ENCODE assay signal across 1 cellular context in the genomic region with DNA sequence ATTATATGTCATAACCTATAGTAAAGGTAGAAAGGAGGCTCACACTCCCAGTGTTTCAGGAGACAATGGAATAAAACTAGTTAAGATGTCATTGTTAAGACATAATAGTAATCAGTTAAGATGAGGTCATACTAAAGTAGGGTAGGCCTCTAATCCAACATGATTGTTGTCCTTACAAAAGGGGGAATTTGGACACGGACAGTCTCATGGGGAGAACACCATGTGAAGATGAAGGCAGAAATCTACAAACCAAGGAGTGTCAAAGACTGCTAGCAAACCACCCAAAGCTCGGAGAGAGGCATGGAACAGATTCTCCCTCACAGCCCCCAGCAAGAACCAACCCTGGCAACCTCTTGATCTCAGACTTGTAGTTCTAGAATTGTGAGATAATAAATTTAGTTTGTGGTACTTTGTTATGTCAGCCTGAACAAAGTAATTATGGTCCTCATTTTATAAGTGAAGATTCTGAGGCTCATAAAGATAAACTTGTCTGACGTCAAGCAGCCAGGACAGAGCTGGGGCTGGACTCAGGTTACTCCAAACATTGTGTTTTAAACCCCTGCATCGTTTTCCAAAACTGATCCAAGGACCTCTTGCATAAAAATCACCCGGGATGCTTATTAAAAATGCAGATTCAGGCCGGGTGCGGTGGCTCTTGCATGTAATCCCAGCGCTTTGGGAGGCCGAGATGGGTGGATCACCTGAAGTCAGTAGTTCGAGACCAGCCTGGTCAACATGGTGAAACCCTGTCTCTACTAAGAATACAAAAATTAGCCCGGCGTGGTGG.
TF ChIP-seq lines count a peak whose summit lies in the region.

No MANE protein-coding gene starts in this region.

TF ChIP-seq in HEK293, 187 proteins besides CTCF, POLR2A, EP300 and RAD21 (continued from another document and continues in another):
- TF ChIP-seq ZBTB6 (tag by site-specific recombination; IDR thresholded peaks at IDR 0.05) (no peak), ZNF132 (tag by site-specific recombination; IDR thresholded peaks at IDR 0.05; ENCODE audit: borderline replicate concordance) (no peak), ZNF121 (tag by site-specific recombination; IDR thresholded peaks at IDR 0.05) (no peak), ZNF707 (tag by site-specific recombination; IDR thresholded peaks at IDR 0.05) (no peak), ATF2 (tag by site-specific recombination; IDR thresholded peaks at IDR 0.05; ENCODE audit: low read depth) (peak; percentile 91), ZBTB1 (tag by site-specific recombination; IDR thresholded peaks at IDR 0.05) (no peak), BCL6B (tag by site-specific recombination; IDR thresholded peaks at IDR 0.05) (no peak), YY1 (tag by site-specific recombination; IDR thresholded peaks at IDR 0.05) (no peak), ZNF530 (tag by site-specific recombination; IDR thresholded peaks at IDR 0.05; ENCODE audit: low read depth) (no peak), BCL11A (tag by site-specific recombination; IDR thresholded peaks at IDR 0.05; ENCODE audit: low read depth) (peak; percentile 59; the same call in 1 of the 2 replicates), ZNF561 (tag by site-specific recombination; IDR thresholded peaks at IDR 0.05; ENCODE audit: borderline replicate concordance) (peak; percentile 71; the same call in 1 of the 2 replicates), YY2 (tag by site-specific recombination; IDR thresholded peaks at IDR 0.05) (no peak), ZNF529 (tag by site-specific recombination; IDR thresholded peaks at IDR 0.05; ENCODE audit: insufficient replicate concordance) (no peak), ZNF571 (tag by site-specific recombination; IDR thresholded peaks at IDR 0.05) (no peak), ZSCAN4 (tag by site-specific recombination; IDR thresholded peaks at IDR 0.05) (no peak), ZNF544 (tag by site-specific recombination; IDR thresholded peaks at IDR 0.05) (no peak), ZNF791 (tag by site-specific recombination; IDR thresholded peaks at IDR 0.05) (no peak), MZF1 (tag by site-specific recombination; IDR thresholded peaks at IDR 0.05; ENCODE audit: borderline replicate concordance) (peak; percentile 45; the same call in 1 of the 2 replicates), ZNF112 (tag by site-specific recombination; IDR thresholded peaks at IDR 0.05) (no peak), ZNF645 (tag by site-specific recombination; IDR thresholded peaks at IDR 0.05) (no peak), ZNF174 (tag by site-specific recombination; IDR thresholded peaks at IDR 0.05) (no peak), ZBTB48 (tag by site-specific recombination; IDR thresholded peaks at IDR 0.05) (no peak), ZNF223 (tag by site-specific recombination; IDR thresholded peaks at IDR 0.05) (no peak), ZNF24 (tag by site-specific recombination; IDR thresholded peaks at IDR 0.05) (0 out of 2 replicates have a peak, but pooled peaks have one; percentile 18), ZNF610 (tag by site-specific recombination; IDR thresholded peaks at IDR 0.05; ENCODE audit: borderline replicate concordance) (0 out of 2 replicates have a peak, but pooled peaks have one; percentile 16), HIC1 (tag by site-specific recombination; IDR thresholded peaks at IDR 0.05) (peak; percentile 73), EGR2 (tag by site-specific recombination; IDR thresholded peaks at IDR 0.05; ENCODE audit: low read depth) (no peak), ZNF521 (tag by site-specific recombination; IDR thresholded peaks at IDR 0.05) (no peak), GFI1B (tag by site-specific recombination; IDR thresholded peaks at IDR 0.05) (0 out of 2 replicates have a peak, but pooled peaks have one; percentile 66), GLI2 (tag by site-specific recombination; IDR thresholded peaks at IDR 0.05; ENCODE audit: borderline replicate concordance, low read depth) (peak; percentile 75; the same call in 1 of the 2 replicates), ZNF558 (tag by site-specific recombination; IDR thresholded peaks at IDR 0.05) (no peak), ZNF548 (tag by site-specific recombination; IDR thresholded peaks at IDR 0.05) (no peak), ZNF146 (tag by site-specific recombination; IDR thresholded peaks at IDR 0.05) (peak; percentile 8; the same call in 1 of the 2 replicates), ZSCAN30 (tag by site-specific recombination; IDR thresholded peaks at IDR 0.05) (peak; percentile 45; the same call in 1 of the 2 replicates), ZNF19 (tag by site-specific recombination; IDR thresholded peaks at IDR 0.05; ENCODE audit: low read depth) (no peak), ZNF324 (tag by site-specific recombination; IDR thresholded peaks at IDR 0.05) (peak; percentile 52; the same call in 1 of the 2 replicates)
- TF ChIP-seq, protein P1, sequence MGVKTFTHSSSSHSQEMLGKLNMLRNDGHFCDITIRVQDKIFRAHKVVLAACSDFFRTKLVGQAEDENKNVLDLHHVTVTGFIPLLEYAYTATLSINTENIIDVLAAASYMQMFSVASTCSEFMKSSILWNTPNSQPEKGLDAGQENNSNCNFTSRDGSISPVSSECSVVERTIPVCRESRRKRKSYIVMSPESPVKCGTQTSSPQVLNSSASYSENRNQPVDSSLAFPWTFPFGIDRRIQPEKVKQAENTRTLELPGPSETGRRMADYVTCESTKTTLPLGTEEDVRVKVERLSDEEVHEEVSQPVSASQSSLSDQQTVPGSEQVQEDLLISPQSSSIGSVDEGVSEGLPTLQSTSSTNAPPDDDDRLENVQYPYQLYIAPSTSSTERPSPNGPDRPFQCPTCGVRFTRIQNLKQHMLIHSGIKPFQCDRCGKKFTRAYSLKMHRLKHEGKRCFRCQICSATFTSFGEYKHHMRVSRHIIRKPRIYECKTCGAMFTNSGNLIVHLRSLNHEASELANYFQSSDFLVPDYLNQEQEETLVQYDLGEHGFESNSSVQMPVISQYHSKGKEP (tag by site-specific recombination; IDR thresholded peaks at IDR 0.05), result peak; percentile 92
- TF ChIP-seq, protein P2, sequence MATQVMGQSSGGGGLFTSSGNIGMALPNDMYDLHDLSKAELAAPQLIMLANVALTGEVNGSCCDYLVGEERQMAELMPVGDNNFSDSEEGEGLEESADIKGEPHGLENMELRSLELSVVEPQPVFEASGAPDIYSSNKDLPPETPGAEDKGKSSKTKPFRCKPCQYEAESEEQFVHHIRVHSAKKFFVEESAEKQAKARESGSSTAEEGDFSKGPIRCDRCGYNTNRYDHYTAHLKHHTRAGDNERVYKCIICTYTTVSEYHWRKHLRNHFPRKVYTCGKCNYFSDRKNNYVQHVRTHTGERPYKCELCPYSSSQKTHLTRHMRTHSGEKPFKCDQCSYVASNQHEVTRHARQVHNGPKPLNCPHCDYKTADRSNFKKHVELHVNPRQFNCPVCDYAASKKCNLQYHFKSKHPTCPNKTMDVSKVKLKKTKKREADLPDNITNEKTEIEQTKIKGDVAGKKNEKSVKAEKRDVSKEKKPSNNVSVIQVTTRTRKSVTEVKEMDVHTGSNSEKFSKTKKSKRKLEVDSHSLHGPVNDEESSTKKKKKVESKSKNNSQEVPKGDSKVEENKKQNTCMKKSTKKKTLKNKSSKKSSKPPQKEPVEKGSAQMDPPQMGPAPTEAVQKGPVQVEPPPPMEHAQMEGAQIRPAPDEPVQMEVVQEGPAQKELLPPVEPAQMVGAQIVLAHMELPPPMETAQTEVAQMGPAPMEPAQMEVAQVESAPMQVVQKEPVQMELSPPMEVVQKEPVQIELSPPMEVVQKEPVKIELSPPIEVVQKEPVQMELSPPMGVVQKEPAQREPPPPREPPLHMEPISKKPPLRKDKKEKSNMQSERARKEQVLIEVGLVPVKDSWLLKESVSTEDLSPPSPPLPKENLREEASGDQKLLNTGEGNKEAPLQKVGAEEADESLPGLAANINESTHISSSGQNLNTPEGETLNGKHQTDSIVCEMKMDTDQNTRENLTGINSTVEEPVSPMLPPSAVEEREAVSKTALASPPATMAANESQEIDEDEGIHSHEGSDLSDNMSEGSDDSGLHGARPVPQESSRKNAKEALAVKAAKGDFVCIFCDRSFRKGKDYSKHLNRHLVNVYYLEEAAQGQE (tag by site-specific recombination; IDR thresholded peaks at IDR 0.05), result no peak
- TF ChIP-seq, protein P3, sequence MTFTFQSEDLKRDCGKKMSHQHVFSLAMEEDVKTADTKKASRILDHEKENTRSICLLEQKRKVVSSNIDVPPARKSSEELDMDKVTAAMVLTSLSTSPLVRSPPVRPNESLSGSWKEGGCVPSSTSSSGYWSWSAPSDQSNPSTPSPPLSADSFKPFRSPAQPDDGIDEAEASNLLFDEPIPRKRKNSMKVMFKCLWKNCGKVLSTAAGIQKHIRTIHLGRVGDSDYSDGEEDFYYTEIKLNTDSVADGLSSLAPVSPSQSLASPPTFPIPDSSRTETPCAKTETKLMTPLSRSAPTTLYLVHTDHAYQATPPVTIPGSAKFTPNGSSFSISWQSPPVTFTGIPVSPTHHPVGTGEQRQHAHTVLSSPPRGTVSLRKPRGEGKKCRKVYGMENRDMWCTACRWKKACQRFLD (tag by site-specific recombination; IDR thresholded peaks at IDR 0.05), result no peak
- TF ChIP-seq, protein P4, sequence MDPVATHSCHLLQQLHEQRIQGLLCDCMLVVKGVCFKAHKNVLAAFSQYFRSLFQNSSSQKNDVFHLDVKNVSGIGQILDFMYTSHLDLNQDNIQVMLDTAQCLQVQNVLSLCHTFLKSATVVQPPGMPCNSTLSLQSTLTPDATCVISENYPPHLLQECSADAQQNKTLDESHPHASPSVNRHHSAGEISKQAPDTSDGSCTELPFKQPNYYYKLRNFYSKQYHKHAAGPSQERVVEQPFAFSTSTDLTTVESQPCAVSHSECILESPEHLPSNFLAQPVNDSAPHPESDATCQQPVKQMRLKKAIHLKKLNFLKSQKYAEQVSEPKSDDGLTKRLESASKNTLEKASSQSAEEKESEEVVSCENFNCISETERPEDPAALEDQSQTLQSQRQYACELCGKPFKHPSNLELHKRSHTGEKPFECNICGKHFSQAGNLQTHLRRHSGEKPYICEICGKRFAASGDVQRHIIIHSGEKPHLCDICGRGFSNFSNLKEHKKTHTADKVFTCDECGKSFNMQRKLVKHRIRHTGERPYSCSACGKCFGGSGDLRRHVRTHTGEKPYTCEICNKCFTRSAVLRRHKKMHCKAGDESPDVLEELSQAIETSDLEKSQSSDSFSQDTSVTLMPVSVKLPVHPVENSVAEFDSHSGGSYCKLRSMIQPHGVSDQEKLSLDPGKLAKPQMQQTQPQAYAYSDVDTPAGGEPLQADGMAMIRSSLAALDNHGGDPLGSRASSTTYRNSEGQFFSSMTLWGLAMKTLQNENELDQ (tag by site-specific recombination; IDR thresholded peaks at IDR 0.05; ENCODE audit: low read depth), result no peak
